21 cellular contexts compared by ENCODE assay signal in genomic region chr1:229133151-229133550, GRCh38.
"Had no signal": no experiment of that assay in that cellular context is flagged by ENCODE, and none has a peak within 500 bp of the region (broad histone marks: within the 10 kb centered on the region; RNA-seq: fewer than 3 reads in every experiment).

No MANE protein-coding gene starts in this region.

- H3K27ac ChIP-seq: esophagus squamous epithelium, neural progenitor cell, prostate gland, right atrium auricular region, suprapubic skin, transverse colon, uterus had no signal

- H3K36me3 ChIP-seq: esophagus squamous epithelium, neural progenitor cell, prostate gland, right atrium auricular region, suprapubic skin, transverse colon, uterus had no signal

- H3K4me2 ChIP-seq: neural progenitor cell had no signal

- H2AFZ ChIP-seq: neural progenitor cell had no signal

- H3K9me3 ChIP-seq: prostate gland, right atrium auricular region, suprapubic skin, transverse colon, uterus had no signal

- H3K4me3 ChIP-seq: esophagus squamous epithelium, mucosa of descending colon, neural progenitor cell, prostate gland, right atrium auricular region, suprapubic skin, transverse colon, uterus had no signal

- H3K9ac ChIP-seq: neural progenitor cell had no signal

- H3K27me3 Mint-ChIP-seq: activated T-cell treated with anti-CD3 and anti-CD28 coated beads, Interleukin-2, amount 50 U/mL, for 24 hours; effector memory CD8-positive, alpha-beta T cell had no signal

- H3K27ac Mint-ChIP-seq: activated naive CD8-positive, alpha-beta T cell treated with anti-CD3 and anti-CD28 coated beads, Interleukin-2, amount 10 ng/mL, durations not matched to agents 7 days and 5 days; activated T-cell treated with anti-CD3 and anti-CD28 coated beads, Interleukin-2, amount 50 U/mL, for 24 hours; activated T-helper 2 cell treated with anti-CD3 and anti-CD28 coated beads, Interferon-gamma antibody, Interleukin-2, Interleukin-4, amounts not matched to agents 10 μg/mL and 5 μg/mL and 100 μg/mL, durations not matched to agents 14 hours and 24 hours and 36 hours; naive B cell; neural progenitor cell; stimulated activated naive CD8-positive, alpha-beta T cell treated with anti-CD3 and anti-CD28 coated beads, Interleukin-15, Interleukin-2, amounts not matched to agents 100 ng/mL and 50 ng/mL, for 24 hours had no signal

- H3K4me1 ChIP-seq: prostate gland, right atrium auricular region, uterus had no signal

- H3K4me3 Mint-ChIP-seq: activated naive CD8-positive, alpha-beta T cell treated with anti-CD3 and anti-CD28 coated beads, Interleukin-2, amount 10 ng/mL, durations not matched to agents 7 days and 5 days; activated T-cell treated with anti-CD3 and anti-CD28 coated beads, Interleukin-2, amount 50 U/mL, for 24 hours; effector memory CD8-positive, alpha-beta T cell; neural progenitor cell; stimulated activated naive CD8-positive, alpha-beta T cell treated with anti-CD3 and anti-CD28 coated beads, Interleukin-15, Interleukin-2, amounts not matched to agents 100 ng/mL and 50 ng/mL, for 24 hours had no signal

- DNase-seq: activated CD4-positive, alpha-beta T cell treated with anti-CD3 and anti-CD28 coated beads, Interleukin-2, amount 50 U/mL, for 48 hours; activated naive CD4-positive, alpha-beta T cell treated with Interleukin-2 at 50 U/mL for 16 hours; activated naive CD8-positive, alpha-beta T cell treated with anti-CD3 and anti-CD28 coated beads, Interleukin-2, amount 10 ng/mL, durations not matched to agents 7 days and 5 days; activated T-cell treated with anti-CD3 and anti-CD28 coated beads, Interleukin-2, amount 50 U/mL, for 24 hours; aorta; cerebellar nuclear complex; effector memory CD8-positive, alpha-beta T cell; esophagus squamous epithelium; left cardiac atrium; mesenchymal stem cell; mucosa of descending colon; naive B cell; T-helper 2 cell; transverse colon; uterus had no signal

- H3K27me3 ChIP-seq: esophagus squamous epithelium, neural progenitor cell, right atrium auricular region, suprapubic skin, transverse colon, uterus had no signal

- ATAC-seq: effector memory CD8-positive, alpha-beta T cell; left cardiac atrium; mucosa of descending colon had no signal
